19 cellular contexts compared by ENCODE assay signal in genomic region chr21:37787456-37787855, GRCh38.
DNase-seq lines count a peak whose midpoint lies in the region; TF ChIP-seq lines count a peak whose summit lies in the region.
"Had no signal": no experiment of that assay in that cellular context is flagged by ENCODE, and none has a peak within 500 bp of the region (broad histone marks: within the 10 kb centered on the region; RNA-seq: fewer than 3 reads in every experiment).

No MANE protein-coding gene starts in this region.

- H3K36me3 ChIP-seq in tibial artery (no peaks in the 10 kb centered on the region), HAP-1 (replicated peaks) (no peaks in the 10 kb centered on the region)
- H3K36me3 ChIP-seq: heart right ventricle had no signal

- H3K27me3 ChIP-seq in tibial artery, result no peaks in the 10 kb centered on the region
- H3K27me3 ChIP-seq in HAP-1 (ENCODE audit: low read depth), result no peaks in the 10 kb centered on the region
- H3K27me3 ChIP-seq: testis had no signal

- in situ Hi-C loops in astrocyte of the cerebellum (cut with HindIII; ENCODE audit: low sequenced_read_pairs) (no loop called here), HAP-1 (cut with MboI; ENCODE audit: low sequenced_read_pairs) (no loop called here)

- H3K4me3 ChIP-seq in astrocyte of the cerebellum (ENCODE audit: low read depth, low read length) (no peak overlapping the region), tibial artery (no peak overlapping the region), HAP-1 (no peak overlapping the region)
- H3K4me3 ChIP-seq: GM12878, heart right ventricle, PC-9, testis had no signal

- TF ChIP-seq CTCF in astrocyte of the cerebellum (IDR thresholded peaks at IDR 0.05; ENCODE audit: low read depth, low read length, missing control alignments) (no peak), tibial artery (IDR thresholded peaks at IDR 0.05) (no peak)

- H3K9me3 ChIP-seq in tibial artery (no peaks in the 10 kb centered on the region), HAP-1 (no peaks in the 10 kb centered on the region; the same call in 1 of the 2 replicates)
- H3K9me3 ChIP-seq: testis had no signal

- peak overlapping the region; percentile 56 to 63 for H3K27ac ChIP-seq in tibial artery
- H3K27ac ChIP-seq: heart right ventricle, KMS-11, PC-9, testis had no signal

- DNase-seq in HCEC 1CT (peak; percentile 86), astrocyte of the cerebellum (ENCODE audit: low read depth) (peak; percentile 73), glomerular visceral epithelial cell (ENCODE audit: extremely low spot score) (peak; percentile 59), tibial artery (no peak), HAP-1 (ENCODE audit: low spot score in 2 of 2) (no peak), germinal center (ENCODE audit: low spot score) (no peak), ureter (ENCODE audit: low spot score) (no peak)
- DNase-seq in central memory CD4-positive, alpha-beta T cell, result no peak
- DNase-seq: activated CD4-positive, alpha-beta memory T cell treated with anti-CD3 and anti-CD28 coated beads for 36 hours; activated naive CD4-positive, alpha-beta T cell treated with anti-CD3 and anti-CD28 coated beads for 36 hours; GOT3; heart right ventricle; midbrain; NCI-H2107; PC-9; retina; testis had no signal

- intact Hi-C loops in tibial artery (cut with DNase I; ENCODE audit: low total_unique reads), result no loop called here

- H3K4me1 ChIP-seq in tibial artery, result peaks cover 0 to 46% (median 15%) of the 10 kb centered on the region in 4 donors
- H3K4me1 ChIP-seq in HAP-1, result no peaks in the 10 kb centered on the region
- H3K4me1 ChIP-seq: heart right ventricle, testis had no signal

Comparison
In these comparisons a context has a peak if more than half of its experiments do, and no peak if none do; other contexts are left out.
1. DNase-seq: peak in HCEC 1CT (single experiment), astrocyte of the cerebellum (single experiment) and glomerular visceral epithelial cell (single experiment); none in tibial artery (0 of 2), HAP-1 (0 of 2), central memory CD4-positive, alpha-beta T cell (single experiment), germinal center (single experiment) and ureter (single experiment).